Comparison of ENCODE assay signal across 1 cellular context in genomic region chr14:69392481-69392880, GRCh38.
TF ChIP-seq lines count a peak whose summit lies in the region.

No MANE protein-coding gene starts in this region.

TF ChIP-seq in K562, 482 proteins besides CTCF, POLR2A, EP300 and RAD21:
- no peak for TF ChIP-seq ZNF695 (CRISPR knock-in tag; IDR thresholded peaks at IDR 0.05)
- no peak for TF ChIP-seq THAP7 (CRISPR knock-in tag; IDR thresholded peaks at IDR 0.05)
- no peak for TF ChIP-seq NFXL1 (CRISPR knock-in tag; IDR thresholded peaks at IDR 0.05)
- TF ChIP-seq MBD1 (CRISPR knock-in tag; IDR thresholded peaks at IDR 0.05): no peak
- TF ChIP-seq ESRRA (IDR thresholded peaks at IDR 0.05; ENCODE audit: borderline replicate concordance, low read depth): no peak
- no peak for TF ChIP-seq ZFPM2 (CRISPR knock-in tag; IDR thresholded peaks at IDR 0.05)
- no peak for TF ChIP-seq MEF2A (IDR thresholded peaks at IDR 0.05; ENCODE audit: control insufficient read depth, low read depth, low read length)
- TF ChIP-seq CAMTA2 (CRISPR knock-in tag; conservative IDR thresholded peaks at IDR 0.05): no peak
- TF ChIP-seq ZBTB7A (IDR thresholded peaks at IDR 0.05; ENCODE audit: borderline replicate concordance, control insufficient read depth, low read depth, low read length): no peak
- no peak for TF ChIP-seq CBX5 (IDR thresholded peaks at IDR 0.05; ENCODE audit: borderline replicate concordance, low read depth)
- TF ChIP-seq TAF9B (IDR thresholded peaks at IDR 0.05; ENCODE audit: partially characterized antibody): no peak
- TF ChIP-seq ATF4 (CRISPR knock-in tag; IDR thresholded peaks at IDR 0.05): no peak
- TF ChIP-seq SOX6 (IDR thresholded peaks at IDR 0.05): no peak
- TF ChIP-seq HIVEP1 (CRISPR knock-in tag; IDR thresholded peaks at IDR 0.05): no peak
- no peak for TF ChIP-seq SREBF1 (IDR thresholded peaks at IDR 0.05; ENCODE audit: borderline replicate concordance, low read depth, low read length)
- no peak for TF ChIP-seq DPF2 (IDR thresholded peaks at IDR 0.05)
- TF ChIP-seq POLR2B (IDR thresholded peaks at IDR 0.05; ENCODE audit: low read depth, partially characterized antibody): no peak
- no peak for TF ChIP-seq SMAD1 (IDR thresholded peaks at IDR 0.05; ENCODE audit: low read depth, low read length, partially characterized antibody)
- TF ChIP-seq E4F1 (CRISPR knock-in tag; IDR thresholded peaks at IDR 0.05; ENCODE audit: borderline replicate concordance): no peak
- no peak for TF ChIP-seq FOXO4 (CRISPR knock-in tag; IDR thresholded peaks at IDR 0.05)
